ENCODE assay signal across 8 cellular contexts in the genomic region with DNA sequence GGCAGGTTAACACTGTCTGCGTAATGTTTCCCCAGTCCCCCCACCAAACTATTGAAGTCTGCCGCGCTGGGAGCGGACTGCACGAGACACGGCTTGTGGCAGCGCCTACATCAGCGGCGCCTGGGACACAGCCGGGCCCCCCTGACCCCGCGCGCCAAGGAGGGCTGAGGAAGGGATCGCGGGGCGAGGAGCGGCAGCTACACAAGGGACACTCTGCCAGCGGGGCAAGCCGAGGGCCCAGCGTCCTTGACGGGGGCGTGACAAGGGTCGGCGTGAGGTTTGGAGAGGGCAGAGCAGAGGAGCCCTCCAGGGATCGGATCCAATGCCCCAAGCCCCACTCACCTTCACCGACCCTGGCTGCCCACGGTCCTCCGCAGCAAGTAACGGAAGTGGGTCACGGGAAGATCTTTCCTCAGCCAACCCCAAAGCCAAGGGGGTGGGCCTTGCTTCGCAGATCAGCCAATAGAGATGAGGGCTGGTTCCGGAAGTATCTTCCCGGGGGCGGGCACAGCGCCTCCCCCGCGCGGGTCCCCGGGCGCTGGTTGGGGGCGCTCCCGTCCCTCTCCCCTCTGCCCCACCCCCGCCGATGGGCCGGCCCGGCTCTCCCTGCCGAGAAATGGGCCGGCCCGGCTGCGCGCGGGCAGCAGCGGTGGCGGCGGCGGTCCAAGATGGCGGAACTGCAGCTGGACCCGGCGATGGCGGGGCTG. TPM values are rescaled to one million over a fixed set of nuclear protein-coding genes. Genes with fewer than 3 reads are reported as not detected.
A peak's percentile ranks its signal among the peaks of the same experiment; 100 is the strongest.
DNase-seq lines count a peak whose midpoint lies in the region; ATAC-seq, FAIRE-seq and TF ChIP-seq lines count a peak whose summit lies in the region.

Gene ATP5PD (minus strand): TSS at position 387 of the 707 bp plus-strand sequence. CDS start 4,319 bp downstream, outside the sequence.
Gene KCTD2 (plus strand): TSS at position 643 of the 707 bp plus-strand sequence. CDS start 26 bp downstream, at position 669.

- H4K8ac ChIP-seq in H1 (ENCODE audit: extremely low read depth, insufficient read depth, low read length) (peak within 1 kb of the TSS; percentile 85), mesenchymal stem cell (ENCODE audit: low read length) (peak within 1 kb of the TSS; percentile 99)

- peak within 1 kb of the TSS; percentile 12; the same call in 1 of the 2 replicates for H2BK15ac ChIP-seq in H1 (ENCODE audit: low read length)
- H2BK15ac ChIP-seq in mesenchymal stem cell (ENCODE audit: low read depth, poor library complexity, severe bottlenecking) = peak within 1 kb of the TSS; percentile 96

- peak; percentile 56 to 84 for TF ChIP-seq POLR2A in H1 (IDR thresholded peaks at IDR 0.05; ENCODE audit: control extremely low read depth in 1 of 2, low read depth in 2 of 2, low read length in 2 of 2)

- H3K79me2 ChIP-seq in H1 (ENCODE audit: control insufficient read depth in 1 of 2, insufficient read depth in 2 of 2, low read length in 2 of 2) = peaks cover 8 to 36% of the 10 kb centered on the region in 2 experiments

- H3K23me2 ChIP-seq in H1 (ENCODE audit: low read depth, low read length) = no peaks in the 10 kb centered on the region; the same call in 1 of the 2 replicates

- H3K18ac ChIP-seq in H1 (ENCODE audit: extremely low read depth, low read length) (peak within 1 kb of the TSS; percentile 11), mesenchymal stem cell (ENCODE audit: low read depth in 1 of 2, low read length in 2 of 2) (peak within 1 kb of the TSS; percentile 92 to 97)

- H4K5ac ChIP-seq in H1 (ENCODE audit: insufficient read length, low read depth, low read length) = peak within 1 kb of the TSS; percentile 96

- CTCF ChIA-PET in H1 (lab: Charles Lee; ENCODE audit: partially characterized antibody) = interaction anchor here (0.5 to 2.2 kb wide), 2 partner anchors 15 to 60 kb away, joined by 4 to 10 read pairs; no protein-coding TSS in a partner anchor

- peaks cover 1 to 3% of the 10 kb centered on the region in 2 experiments for H4K20me1 ChIP-seq in H1 (replicated peaks in 1 of 2; ENCODE audit: control insufficient read depth in 1 of 2, insufficient read depth in 2 of 2, low read length in 2 of 2)

- H3K9ac ChIP-seq in H1 (replicated peaks in 1 of 4; ENCODE audit: extremely low read depth in 1 of 4, low read depth in 3 of 4, low read length in 3 of 4) (peak within 1 kb of the TSS; percentile 70 to 85 (median 81)), mesenchymal stem cell (ENCODE audit: low read length) (peak within 1 kb of the TSS; percentile 100)

- H3K4ac ChIP-seq in H1 (replicated peaks; ENCODE audit: insufficient read length, low read depth, low read length) (peak within 1 kb of the TSS; percentile 94), mesenchymal stem cell (ENCODE audit: low read depth in 1 of 2, low read length in 2 of 2) (peak within 1 kb of the TSS; percentile 88 to 95)

- TF ChIP-seq EP300 in H1 (IDR thresholded peaks at IDR 0.05; ENCODE audit: borderline replicate concordance in 1 of 2, low read depth in 2 of 2, low read length in 2 of 2) = peak in 1 of 2 experiments; percentile 99; a peak in 2 of 3 replicates

- H2AK5ac ChIP-seq in H1 (ENCODE audit: low read depth, low read length) = no peak within 1 kb of the TSS
- no peak within 1 kb of the TSS for H2AK5ac ChIP-seq in mesenchymal stem cell (ENCODE audit: low read length, severe bottlenecking)

- H3K14ac ChIP-seq in H1 (ENCODE audit: insufficient read length) (no peak within 1 kb of the TSS), mesenchymal stem cell (ENCODE audit: low read length in 2 of 2) (peak within 1 kb of the TSS in 1 of 2 experiments; percentile 99)

- no peaks in the 10 kb centered on the region for H3K27me3 ChIP-seq in H1 (replicated peaks in 1 of 4; ENCODE audit: control insufficient read depth in 3 of 4, extremely low read depth in 1 of 4, insufficient read depth in 3 of 4, low read length in 3 of 4)
- H3K27me3 ChIP-seq in mesenchymal stem cell (ENCODE audit: control insufficient read depth in 1 of 2, insufficient read depth in 1 of 2, low read length in 2 of 2) = no peaks in the 10 kb centered on the region

- ATAC-seq in GM21360 (IDR thresholded peaks at IDR 0.05; ENCODE audit: unreplicated experiment) = peak; percentile 94

- H3K79me1 ChIP-seq in H1 (ENCODE audit: low read depth, low read length) (peaks cover 4% of the 10 kb centered on the region; the same call in 1 of the 2 replicates), mesenchymal stem cell (replicated peaks; ENCODE audit: low read length, poor library complexity, severe bottlenecking) (peaks cover 16% of the 10 kb centered on the region)

- no peak for TF ChIP-seq RAD21 in H1 (IDR thresholded peaks at IDR 0.05 in 1 of 2, conservative IDR thresholded peaks at IDR 0.05 in 1 of 2; ENCODE audit: low read depth in 2 of 2, low read length in 2 of 2)

- H2AFZ ChIP-seq in H1 (ENCODE audit: low read length) = no peak within 1 kb of the TSS
- peak within 1 kb of the TSS; percentile 98 for H2AFZ ChIP-seq in mesenchymal stem cell (ENCODE audit: low read depth, low read length)

- peak within 1 kb of the TSS; percentile 98 for H2BK5ac ChIP-seq in H1 (ENCODE audit: low read depth, low read length)
- H2BK5ac ChIP-seq in mesenchymal stem cell (ENCODE audit: low read depth, low read length, poor library complexity, severe bottlenecking) = peak within 1 kb of the TSS; percentile 68

- 2% methylated on average over 32 of the region's 60 CpGs; no CpG with 5 or more reads in 1 of the 2 experiments for WGBS in H1 (ENCODE audit: extremely low coverage in 1 of 2, insufficient coverage in 1 of 2, insufficient read length in 1 of 2, insufficient replicate concordance in 2 of 2, low coverage in 1 of 2, low lambda C conversion rate in 2 of 2, missing lambda C conversion rate in 1 of 2), 2 experiments
- under 1% methylated on average over 39 of the region's 60 CpGs for WGBS in mesenchymal stem cell

- no peak for FAIRE-seq in H1 (lab: Jason Lieb, UNC)

- H3K4me3 ChIP-seq in H1 (ENCODE audit: extremely low read depth in 1 of 4, insufficient read depth in 2 of 4, low read depth in 3 of 4, low read length in 4 of 4) (peak within 1 kb of the TSS; percentile 86 to 98 (median 97)), mesenchymal stem cell (ENCODE audit: insufficient read depth in 1 of 2, low read depth in 1 of 2, low read length in 2 of 2) (peak within 1 kb of the TSS; percentile 96 to 100)

- peak within 1 kb of the TSS; percentile 75; the same call in 1 of the 2 replicates for H3K27ac ChIP-seq in H1 (ENCODE audit: low read depth, low read length)
- H3K27ac ChIP-seq in mesenchymal stem cell (ENCODE audit: low read length, poor library complexity, severe bottlenecking) = peak within 1 kb of the TSS; percentile 93

- no peak for TF ChIP-seq CTCF in H1 (IDR thresholded peaks at IDR 0.05; ENCODE audit: control extremely low read depth in 1 of 3, insufficient read depth in 1 of 3, low read depth in 1 of 3, low read length in 3 of 3)

- H3K9me3 ChIP-seq in H1 (ENCODE audit: insufficient read depth in 2 of 2, low read depth in 1 of 2, low read length in 1 of 2) (no peaks in the 10 kb centered on the region), mesenchymal stem cell (ENCODE audit: control insufficient read depth, low read length) (no peaks in the 10 kb centered on the region)

- POLR2A ChIA-PET in H1 (lab: Charles Lee; ENCODE audit: partially characterized antibody) = interaction anchor here (0.5 to 4.8 kb wide), 19 partner anchors 9 to 192 kb away, joined by 3 to 20 read pairs (median 3); partner anchors contain the start of genes CDR2L, HID1, MRPL58 and SLC16A5

- peak within 1 kb of the TSS; percentile 55; the same call in 1 of the 2 replicates for H2BK12ac ChIP-seq in H1 (ENCODE audit: low read depth, low read length)
- H2BK12ac ChIP-seq in mesenchymal stem cell (ENCODE audit: low read length in 2 of 2) = peak within 1 kb of the TSS; percentile 28 to 72

- H3K23ac ChIP-seq in H1 (ENCODE audit: insufficient read length) (no peak within 1 kb of the TSS), mesenchymal stem cell (ENCODE audit: low read length in 2 of 2) (peak within 1 kb of the TSS in 1 of 2 experiments; percentile 91)

- H3K56ac ChIP-seq in H1 (replicated peaks; ENCODE audit: insufficient read length, low read depth, low read length) = peak within 1 kb of the TSS; percentile 93

- H3K36me3 ChIP-seq in H1 (ENCODE audit: control insufficient read depth in 2 of 4, insufficient read depth in 4 of 4, low read length in 3 of 4) (peaks cover 0 to 31% (median 10%) of the 10 kb centered on the region in 4 experiments; a peak in 6 of 8 replicates), mesenchymal stem cell (ENCODE audit: control insufficient read depth in 1 of 2, insufficient read depth in 2 of 2, low read depth in 1 of 2, low read length in 2 of 2) (peaks cover 6 to 29% of the 10 kb centered on the region in 2 experiments)

- H3K4me2 ChIP-seq in H1 (ENCODE audit: insufficient read depth in 1 of 2, low read depth in 2 of 2, low read length in 2 of 2) (peak within 1 kb of the TSS; percentile 82 to 97), mesenchymal stem cell (ENCODE audit: low read length, poor library complexity, severe bottlenecking) (peak within 1 kb of the TSS; percentile 94)

- peak; percentile 91 for DNase-seq in COLO668 (lab: John Stamatoyannopoulos, UW; ENCODE audit: unreplicated experiment)
- peak; percentile 95 for DNase-seq in HT1080 (ENCODE audit: low read depth)
- DNase-seq in NOMO-1 treated with DMSO at 0.1 percent for 48 hours (lab: John Stamatoyannopoulos, UW; ENCODE audit: unreplicated experiment) = peak; percentile 94
- DNase-seq in activated CD8-positive, alpha-beta memory T cell treated with anti-CD3 and anti-CD28 coated beads for 48 hours (ENCODE audit: low read depth in 2 of 3, low spot score in 2 of 3) = peak; percentile 86 to 96 (median 87)
- peak; percentile 86 to 94 for DNase-seq in H1 (ENCODE audit: low read depth in 1 of 2, low spot score in 2 of 2)
- DNase-seq in mesenchymal stem cell = peak; percentile 98
- peak; percentile 91 for DNase-seq in stimulated activated CD8-positive, alpha-beta memory T cell treated with anti-CD3 and anti-CD28 coated beads, Interleukin-12 subunit alpha, Interleukin-12 subunit beta, amount 100 ng/mL, for 4 hours (ENCODE audit: low read depth)

- peak within 1 kb of the TSS; percentile 75 for H4K91ac ChIP-seq in H1 (replicated peaks; ENCODE audit: insufficient read length, low read length)
- H4K91ac ChIP-seq in mesenchymal stem cell (ENCODE audit: low read length) = peak within 1 kb of the TSS; percentile 94

- no peak within 1 kb of the TSS for H2BK20ac ChIP-seq in H1 (ENCODE audit: low read length)

- H2BK120ac ChIP-seq in H1 (replicated peaks; ENCODE audit: low read depth, low read length) (no peak within 1 kb of the TSS), mesenchymal stem cell (ENCODE audit: low read depth, low read length) (peak within 1 kb of the TSS; percentile 78)

- H3K4me1 ChIP-seq in H1 (replicated peaks in 1 of 4; ENCODE audit: control insufficient read depth in 3 of 4, insufficient read depth in 4 of 4, low read length in 3 of 4) = peaks cover 4 to 20% (median 4%) of the 10 kb centered on the region in 4 experiments; a peak in 6 of 7 replicates
- H3K4me1 ChIP-seq in mesenchymal stem cell (ENCODE audit: control insufficient read depth, insufficient read depth, low read depth, low read length) = peaks cover 4% of the 10 kb centered on the region

RNA-seq across cellular contexts. Expression of gene ATP5PD, which starts in this region (rescaled TPM):
- 259 and 270 TPM in 2 replicates for total RNA-seq in HT1080 (2014; rRNA removed; shearing (Covaris generic))
- 248 and 267 TPM in 2 replicates for polyA plus RNA-seq in HT1080 (2015; cell fraction: cytosol; rRNA removed)
- 131 and 158 TPM in 2 replicates for polyA plus RNA-seq in HT1080 (2015; cell fraction: nucleus; rRNA removed)
- 326 and 335 TPM in 2 replicates for total RNA-seq in H1 (2021; fragmentation: NEBNext Ultra II Directional; extraction: Animal tissue kit (Norgen Biotek cat#: 25700))
- 254 and 407 TPM in 2 replicates for polyA plus RNA-seq in H1 (2011; rRNA removed)
- 359 TPM for polyA plus RNA-seq in H1 (2011; cell fraction: cytosol; rRNA removed)
- 101 TPM for polyA plus RNA-seq in H1 (2011; cell fraction: nucleus; rRNA removed)
- 445 to 644 TPM (median 486 TPM) in 4 replicates for polyA plus RNA-seq in H1 (2012, experiment 1 of 2)
- 293 TPM for polyA plus RNA-seq in H1 (2012, experiment 2 of 2)
- polyA plus RNA-seq in H1 (2013, experiment 1 of 2) = 532 TPM
- 533 TPM for polyA plus RNA-seq in H1 (2013, experiment 2 of 2)
- polyA minus RNA-seq in H1 (2011; rRNA and poly(A)+ RNA removed) = 160 and 164 TPM in 2 replicates
- 92.8 TPM for polyA minus RNA-seq in H1 (2011; cell fraction: cytosol; rRNA and poly(A)+ RNA removed)
- 69.1 TPM for polyA minus RNA-seq in H1 (2011; cell fraction: nucleus; rRNA and poly(A)+ RNA removed)
- polyA plus RNA-seq in mesenchymal stem cell (2013, experiment 1 of 2) = 488 TPM
- 495 TPM for polyA plus RNA-seq in mesenchymal stem cell (2013, experiment 2 of 2)

RNA-seq across cellular contexts. Expression of gene KCTD2, which starts in this region (rescaled TPM):
- total RNA-seq in HT1080 (2014; rRNA removed; shearing (Covaris generic)) = 17.2 and 18.6 TPM in 2 replicates
- 13.7 and 14.5 TPM in 2 replicates for polyA plus RNA-seq in HT1080 (2015; cell fraction: cytosol; rRNA removed)
- 13.7 and 14.6 TPM in 2 replicates for polyA plus RNA-seq in HT1080 (2015; cell fraction: nucleus; rRNA removed)
- total RNA-seq in H1 (2021; fragmentation: NEBNext Ultra II Directional; extraction: Animal tissue kit (Norgen Biotek cat#: 25700)) = 33.7 and 34.1 TPM in 2 replicates
- polyA plus RNA-seq in H1 (2011; rRNA removed) = 32.6 and 36.8 TPM in 2 replicates
- 34.2 TPM for polyA plus RNA-seq in H1 (2011; cell fraction: cytosol; rRNA removed)
- 34.2 TPM for polyA plus RNA-seq in H1 (2011; cell fraction: nucleus; rRNA removed)
- 28.4 to 33.2 TPM (median 30.1 TPM) in 4 replicates for polyA plus RNA-seq in H1 (2012, experiment 1 of 2)
- 27.2 TPM for polyA plus RNA-seq in H1 (2012, experiment 2 of 2)
- 19.6 TPM for polyA plus RNA-seq in H1 (2013, experiment 1 of 2)
- 19.1 TPM for polyA plus RNA-seq in H1 (2013, experiment 2 of 2)
- 40.0 and 40.9 TPM in 2 replicates for polyA minus RNA-seq in H1 (2011; rRNA and poly(A)+ RNA removed)
- 16.6 TPM for polyA minus RNA-seq in H1 (2011; cell fraction: cytosol; rRNA and poly(A)+ RNA removed)
- 13.5 TPM for polyA minus RNA-seq in H1 (2011; cell fraction: nucleus; rRNA and poly(A)+ RNA removed)
- 11.7 TPM for polyA plus RNA-seq in mesenchymal stem cell (2013, experiment 1 of 2)
- polyA plus RNA-seq in mesenchymal stem cell (2013, experiment 2 of 2) = 11.8 TPM

Comparison
In these comparisons a context has a peak if more than half of its experiments do, and no peak if none do; other contexts are left out.
1. Peak in every context shown above with its lines: DNase-seq, ATAC-seq, H3K4me3 ChIP-seq and H3K27ac ChIP-seq.